In the genomic region with DNA sequence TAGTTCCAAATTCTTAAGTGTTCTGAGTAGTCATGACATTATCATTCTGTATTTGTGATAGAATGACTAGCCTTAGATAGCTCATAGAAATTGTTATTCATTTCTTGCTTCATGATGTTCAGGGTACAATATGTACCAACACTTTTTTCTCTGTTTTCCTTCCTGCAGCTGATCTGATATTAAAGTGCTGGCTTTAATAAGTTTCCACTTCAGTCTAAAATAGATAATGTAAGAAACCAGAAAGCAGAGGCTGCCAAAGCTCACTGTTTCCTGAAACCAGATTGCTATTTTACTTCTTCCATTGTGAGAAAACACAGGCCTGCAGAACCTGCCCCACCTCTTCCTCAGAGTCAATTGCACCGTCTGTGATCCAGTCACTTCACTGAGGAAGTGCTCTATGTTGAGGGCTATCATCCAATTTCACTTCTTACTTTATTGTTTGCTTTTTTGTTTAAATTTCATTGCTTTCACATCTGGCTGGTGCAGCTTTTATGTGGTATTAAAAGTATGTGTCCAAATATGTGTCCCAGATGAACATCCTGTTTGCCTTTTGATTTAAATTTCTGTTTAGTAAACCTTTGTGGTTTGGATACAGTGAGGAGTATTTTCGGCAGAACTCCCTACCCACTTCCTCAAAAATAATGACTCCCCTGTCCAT, we compare ENCODE assay signal across 9 cellular contexts.
DNase-seq lines count a peak whose midpoint lies in the region; TF ChIP-seq lines count a peak whose summit lies in the region.
"Had no signal": no experiment of that assay in that cellular context is flagged by ENCODE, and none has a peak within 500 bp of the region (broad histone marks: within the 10 kb centered on the region; RNA-seq: fewer than 3 reads in every experiment).

No MANE protein-coding gene starts in this region.

- H3K4me1 ChIP-seq in SJSA1 (replicated peaks) (peaks cover 21% of the 10 kb centered on the region), cardiac muscle cell (ENCODE audit: low read depth) (peaks cover 28% of the 10 kb centered on the region), Karpas-422 (ENCODE audit: low read length) (no peaks in the 10 kb centered on the region)

- no peak overlapping the region for H2AFZ ChIP-seq in Karpas-422 (ENCODE audit: low read length)

- DNase-seq in AG08396 (ENCODE audit: low spot score) (peak; percentile 12), H4 (ENCODE audit: low spot score) (peak; percentile 84), SJSA1 (ENCODE audit: low read depth in 1 of 2, low spot score in 2 of 2) (peak; percentile 62 to 88), cardiac muscle cell (ENCODE audit: low read depth in 1 of 2, low spot score in 1 of 2) (peak; percentile 34 to 97), smooth muscle cell of the brain vasculature (ENCODE audit: low read depth, low spot score) (peak; percentile 29), DMS 273 treated with DMSO at 0.1 percent for 48 hours (lab: John Stamatoyannopoulos, UW) (no peak), Karpas-422 (no peak), NCI-H1930 (lab: John Stamatoyannopoulos, UW) (no peak)
- DNase-seq: activated B cell treated with CpG ODN at 0.5 μM for 24 hours had no signal

- no peak for TF ChIP-seq CTCF in cardiac muscle cell (IDR thresholded peaks at IDR 0.05; ENCODE audit: low read depth, low read length)

- H3K4me2 ChIP-seq in Karpas-422 (ENCODE audit: low read depth, low read length, poor library complexity, severe bottlenecking), result no peak overlapping the region

- H3K36me3 ChIP-seq in SJSA1 (no peaks in the 10 kb centered on the region), cardiac muscle cell (no peaks in the 10 kb centered on the region), Karpas-422 (ENCODE audit: insufficient read depth, low read length) (no peaks in the 10 kb centered on the region)

- no peaks in the 10 kb centered on the region for H3K79me2 ChIP-seq in Karpas-422 (ENCODE audit: low read length)

- H3K27me3 ChIP-seq in SJSA1 (replicated peaks), result no peaks in the 10 kb centered on the region
- no peaks in the 10 kb centered on the region for H3K27me3 ChIP-seq in cardiac muscle cell
- H3K27me3 ChIP-seq in Karpas-422 (ENCODE audit: low read length), result no peaks in the 10 kb centered on the region

- no peaks in the 10 kb centered on the region for H4K20me1 ChIP-seq in Karpas-422 (ENCODE audit: insufficient read depth, low read depth, low read length)

- H3K4me3 ChIP-seq in SJSA1 (no peak overlapping the region), cardiac muscle cell (no peak overlapping the region), Karpas-422 (ENCODE audit: low read length) (no peak overlapping the region)

- no peaks in the 10 kb centered on the region for H3K9me2 ChIP-seq in Karpas-422 (replicated peaks; ENCODE audit: insufficient read depth, low read length)

- H3K9ac ChIP-seq in Karpas-422 (ENCODE audit: low read length), result no peak overlapping the region

- H3K27ac ChIP-seq in SJSA1 (peak overlapping the region; percentile 45), cardiac muscle cell (peak overlapping the region; percentile 22), Karpas-422 (ENCODE audit: low read length) (no peak overlapping the region)

- H3K9me3 ChIP-seq in SJSA1 (replicated peaks) (no peaks in the 10 kb centered on the region), cardiac muscle cell (ENCODE audit: low read depth) (no peaks in the 10 kb centered on the region), Karpas-422 (ENCODE audit: low read length) (no peaks in the 10 kb centered on the region)

Comparison
In these comparisons a context has a peak if more than half of its experiments do, and no peak if none do; other contexts are left out.
1. DNase-seq: peak in AG08396 (single experiment), H4 (single experiment), SJSA1 (2 of 2), cardiac muscle cell (2 of 2) and smooth muscle cell of the brain vasculature (single experiment); none in DMS 273 treated with DMSO at 0.1 percent for 48 hours (single experiment), Karpas-422 (single experiment) and NCI-H1930 (0 of 2).